ENCODE assay signal across 23 cellular contexts in genomic region chr9:107816187-107817021, GRCh38.
DNase-seq lines count a peak whose midpoint lies in the region; ATAC-seq, FAIRE-seq and TF ChIP-seq lines count a peak whose summit lies in the region.
"Had no signal": no experiment of that assay in that cellular context is flagged by ENCODE, and none has a peak within 500 bp of the region (broad histone marks: within the 10 kb centered on the region; RNA-seq: fewer than 3 reads in every experiment).

No MANE protein-coding gene starts in this region.

- no peaks in the 10 kb centered on the region for H3K36me3 ChIP-seq in GM12878 (ENCODE audit: control insufficient read depth in 2 of 2, insufficient read depth in 2 of 2, low read length in 1 of 2)
- H3K36me3 ChIP-seq: suprapubic skin had no signal

- SMC1A ChIA-PET in GM12878 (lab: Charles Lee; ENCODE audit: uncharacterized antibody, unreplicated experiment) = interaction anchor here (0.9 to 1.6 kb wide), 5 partner anchors 24 to 65 kb away, joined by 3 to 5 read pairs (median 4); no protein-coding TSS in a partner anchor

- no peak overlapping the region for H3K9ac ChIP-seq in GM12878 (ENCODE audit: control insufficient read depth, insufficient read depth, low read length)

- H3K27me3 ChIP-seq in GM12878 (replicated peaks in 1 of 2; ENCODE audit: control insufficient read depth in 2 of 2, insufficient read depth in 2 of 2, low read length in 1 of 2) = no peaks in the 10 kb centered on the region
- H3K27me3 ChIP-seq: dorsolateral prefrontal cortex, suprapubic skin had no signal

- no TSS peak for BruUV-seq in GM12878 (replicated peaks; lab: Mats Ljungman, UMichigan)

- H3K27ac Mint-ChIP-seq in progenitor cell of endocrine pancreas = no peak overlapping the region
- H3K27ac Mint-ChIP-seq: activated B cell treated with CpG ODN at 0.5 μM for 24 hours; activated naive CD8-positive, alpha-beta T cell treated with anti-CD3 and anti-CD28 coated beads, Interleukin-2, amount 10 ng/mL, durations not matched to agents 7 days and 5 days; activated T-cell treated with anti-CD3 and anti-CD28 coated beads, Interleukin-2, amount 50 U/mL, for 72 hours; B cell; naive thymus-derived CD4-positive, alpha-beta T cell had no signal

- no peak overlapping the region for H2AFZ ChIP-seq in GM12878 (ENCODE audit: control insufficient read depth, low read depth, low read length)

- H3K4me1 Mint-ChIP-seq in progenitor cell of endocrine pancreas (ENCODE audit: low read depth) = peaks cover 24% of the 10 kb centered on the region
- H3K4me1 Mint-ChIP-seq: activated B cell treated with CpG ODN at 0.5 μM for 24 hours; activated naive CD8-positive, alpha-beta T cell treated with anti-CD3 and anti-CD28 coated beads, Interleukin-2, amount 10 ng/mL, durations not matched to agents 7 days and 5 days; B cell; naive thymus-derived CD4-positive, alpha-beta T cell had no signal

- peak overlapping the region; percentile 6 for H3K4me3 Mint-ChIP-seq in progenitor cell of endocrine pancreas (ENCODE audit: low read depth)
- H3K4me3 Mint-ChIP-seq: activated B cell treated with CpG ODN at 0.5 μM for 24 hours; activated naive CD8-positive, alpha-beta T cell treated with anti-CD3 and anti-CD28 coated beads, Interleukin-2, amount 10 ng/mL, durations not matched to agents 7 days and 5 days; activated T-cell treated with anti-CD3 and anti-CD28 coated beads, Interleukin-2, amount 50 U/mL, for 72 hours; B cell; naive thymus-derived CD4-positive, alpha-beta T cell had no signal

- TF ChIP-seq CTCF in GM12878 (IDR thresholded peaks at IDR 0.05 in 2 of 3, conservative IDR thresholded peaks at IDR 0.05 in 1 of 3; ENCODE audit: control insufficient read depth in 2 of 3, extremely low read depth in 1 of 3, insufficient read depth in 1 of 3, low read depth in 3 of 3, low read length in 3 of 3) = no peak
- TF ChIP-seq CTCF in progenitor cell of endocrine pancreas (IDR thresholded peaks at IDR 0.05; ENCODE audit: unreplicated experiment) = no peak

- POLR2A ChIA-PET in GM12878 (lab: Charles Lee) = no interaction called here

- ATAC-seq in GM18870 (IDR thresholded peaks at IDR 0.05; ENCODE audit: unreplicated experiment) = peak; percentile 55
- ATAC-seq in HG02798 (IDR thresholded peaks at IDR 0.05; ENCODE audit: poor library complexity, unreplicated experiment) = peak; percentile 83
- ATAC-seq in GM12878 = no peak
- ATAC-seq: activated T-cell treated with anti-CD3 and anti-CD28 coated beads, Interleukin-2, amount 50 U/mL, for 72 hours; naive thymus-derived CD4-positive, alpha-beta T cell had no signal

- in situ Hi-C loops in GM12878 (cut with MboI) = no loop called here

- no peaks in the 10 kb centered on the region for H4K20me1 ChIP-seq in GM12878 (ENCODE audit: control insufficient read depth, insufficient read depth)

- H3K27ac ChIP-seq in GM12878 (ENCODE audit: control insufficient read depth, insufficient read depth) = no peak overlapping the region
- H3K27ac ChIP-seq: dorsolateral prefrontal cortex, suprapubic skin had no signal

- H3K4me2 ChIP-seq in GM12878 (ENCODE audit: control insufficient read depth, insufficient read depth) = no peak overlapping the region

- CTCF ChIA-PET in GM12878 (lab: Yijun Ruan, JAX) = interaction anchor here (0.6 to 1.5 kb wide), 3 partner anchors 9 to 1768 kb away, joined by 3 to 4 read pairs (median 3); no protein-coding TSS in a partner anchor

- H3K4me3 ChIP-seq in GM12878 = no peak overlapping the region
- H3K4me3 ChIP-seq: dorsolateral prefrontal cortex, lung, suprapubic skin had no signal

- TF ChIP-seq EP300 in GM12878 (IDR thresholded peaks at IDR 0.05; ENCODE audit: borderline replicate concordance in 1 of 2, control insufficient read depth in 1 of 2, low read depth in 2 of 2, low read length in 2 of 2) = no peak

- no peaks in the 10 kb centered on the region for H3K9me3 Mint-ChIP-seq in progenitor cell of endocrine pancreas (ENCODE audit: low read depth)
- H3K9me3 Mint-ChIP-seq: activated naive CD8-positive, alpha-beta T cell treated with anti-CD3 and anti-CD28 coated beads, Interleukin-2, amount 10 ng/mL, durations not matched to agents 7 days and 5 days had no signal

- RAD21 ChIA-PET in GM12878 (lab: Charles Lee; ENCODE audit: unreplicated experiment) = interaction anchor here (0.7 to 1.0 kb wide), 2 partner anchors 65 to 69 kb away, joined by 3 to 4 read pairs; no protein-coding TSS in a partner anchor

- FAIRE-seq in GM12878 (lab: Jason Lieb, UNC) = no peak
- FAIRE-seq: D721Med, GM19239 had no signal

- H3K27me3 Mint-ChIP-seq in progenitor cell of endocrine pancreas = peaks cover 89% of the 10 kb centered on the region
- H3K27me3 Mint-ChIP-seq: activated B cell treated with CpG ODN at 0.5 μM for 24 hours; activated naive CD8-positive, alpha-beta T cell treated with anti-CD3 and anti-CD28 coated beads, Interleukin-2, amount 10 ng/mL, durations not matched to agents 7 days and 5 days; naive thymus-derived CD4-positive, alpha-beta T cell had no signal

- TF ChIP-seq RAD21 in GM12878 (IDR thresholded peaks at IDR 0.05; ENCODE audit: insufficient read depth, low read depth, low read length) = no peak

- H3K4me1 ChIP-seq in GM12878 (ENCODE audit: control insufficient read depth, insufficient read depth, low read length) = no peaks in the 10 kb centered on the region
- H3K4me1 ChIP-seq: suprapubic skin had no signal

- H3K36me3 Mint-ChIP-seq in progenitor cell of endocrine pancreas (ENCODE audit: insufficient read depth) = peaks cover 1% of the 10 kb centered on the region
- H3K36me3 Mint-ChIP-seq: activated naive CD8-positive, alpha-beta T cell treated with anti-CD3 and anti-CD28 coated beads, Interleukin-2, amount 10 ng/mL, durations not matched to agents 7 days and 5 days; naive thymus-derived CD4-positive, alpha-beta T cell had no signal

- 13% methylated on average over 4 of the region's 4 CpGs for WGBS in GM12878 (ENCODE audit: insufficient coverage, insufficient replicate concordance, low lambda C conversion rate, missing lambda C conversion rate)

- no peak for TF ChIP-seq POLR2A in GM12878 (IDR thresholded peaks at IDR 0.05; ENCODE audit: low read depth, low read length)

- no peaks in the 10 kb centered on the region for H3K9me3 ChIP-seq in GM12878 (replicated peaks; ENCODE audit: control insufficient read depth, insufficient read depth, low read length)
- H3K9me3 ChIP-seq: suprapubic skin had no signal

- intact Hi-C loops in GM12878 (cut with micrococcal nuclease; ENCODE audit: unreplicated experiment) = no loop called here

- DNase-seq in GM12878 (ENCODE audit: low read depth, low spot score) (peak; percentile 1), progenitor cell of endocrine pancreas (ENCODE audit: low spot score, unreplicated experiment) (no peak), HK-2 (ENCODE audit: unreplicated experiment) (no peak), T1000 (lab: John Stamatoyannopoulos, UW) (no peak)
- DNase-seq in stimulated activated CD4-positive, alpha-beta T cell treated with anti-CD3 and anti-CD28 coated beads, Interleukin-4, amount 100 ng/mL, for 24 hours = no peak
- DNase-seq: activated B cell treated with CpG ODN at 0.5 μM for 24 hours; activated naive CD8-positive, alpha-beta T cell treated with anti-CD3 and anti-CD28 coated beads, Interleukin-2, amount 10 ng/mL, durations not matched to agents 7 days and 5 days; activated T-cell treated with anti-CD3 and anti-CD28 coated beads, Interleukin-2, amount 50 U/mL, for 72 hours; dorsolateral prefrontal cortex; GF-D8; Kasumi-1; naive thymus-derived CD4-positive, alpha-beta T cell; NCI-H1417 treated with DMSO at 0.1 percent for 48 hours; NCI-H345; SHP77; stimulated activated CD4-positive, alpha-beta T cell treated with anti-CD3 and anti-CD28 coated beads, Interleukin-4, amount 100 ng/mL, for 1 hour had no signal

- H3K79me2 ChIP-seq in GM12878 (ENCODE audit: control insufficient read depth, insufficient read depth, low read length) = no peaks in the 10 kb centered on the region

TF ChIP-seq in GM12878, 131 proteins besides CTCF, POLR2A, EP300 and RAD21:
- TF ChIP-seq REST (IDR thresholded peaks at IDR 0.05; ENCODE audit: low read depth, low read length) (no peak), POLR2AphosphoS5 (IDR thresholded peaks at IDR 0.05; ENCODE audit: low read length) (no peak), IKZF1 (conservative IDR thresholded peaks at IDR 0.05) (0 out of 2 replicates have a peak, but pooled peaks have one; percentile 18), NR2F1 (conservative IDR thresholded peaks at IDR 0.05) (peak; percentile 50), RUNX3 (IDR thresholded peaks at IDR 0.05; ENCODE audit: low read length) (peak; percentile 39; the same call in 1 of the 2 replicates), POU2F2 (IDR thresholded peaks at IDR 0.05; ENCODE audit: borderline replicate concordance, low read depth, low read length) (0 out of 3 replicates have a peak, but pooled peaks have one; percentile 47)
TF ChIP-seq in GM12878: peak in this region for 4.
